Comparison of ENCODE assay signal across 1 cellular context in genomic region chr2:37526323-37526722, GRCh38.
TF ChIP-seq lines count a peak whose summit lies in the region.

No MANE protein-coding gene starts in this region.

TF ChIP-seq in GM12878, 131 proteins besides CTCF, POLR2A, EP300 and RAD21 (continued from another document):
- TF ChIP-seq MTA3 (IDR thresholded peaks at IDR 0.05; ENCODE audit: borderline replicate concordance, low read length) (no peak), E4F1 (IDR thresholded peaks at IDR 0.05; ENCODE audit: borderline replicate concordance, partially characterized antibody) (no peak), SPI1 (IDR thresholded peaks at IDR 0.05; ENCODE audit: borderline replicate concordance, insufficient read depth, low read depth, low read length) (no peak), SMARCA5 (IDR thresholded peaks at IDR 0.05) (no peak), LARP7 (IDR thresholded peaks at IDR 0.05) (no peak), NRF1 (conservative IDR thresholded peaks at IDR 0.05; ENCODE audit: low read depth, low read length) (no peak), FOXM1 (IDR thresholded peaks at IDR 0.05; ENCODE audit: low read depth, low read length) (no peak), CHD1 (IDR thresholded peaks at IDR 0.05; ENCODE audit: low read depth, low read length) (no peak), MYC (IDR thresholded peaks at IDR 0.05; ENCODE audit: insufficient read depth, insufficient read length, insufficient replicate concordance, low read length, severe bottlenecking) (no peak), TARDBP (IDR thresholded peaks at IDR 0.05; ENCODE audit: borderline replicate concordance) (no peak), CBX3 (IDR thresholded peaks at IDR 0.05; ENCODE audit: borderline replicate concordance, low read depth) (no peak), PAX8 (IDR thresholded peaks at IDR 0.05) (no peak), ZBTB11 (CRISPR knock-in tag; IDR thresholded peaks at IDR 0.05) (no peak), BHLHE40 (IDR thresholded peaks at IDR 0.05; ENCODE audit: borderline replicate concordance in 1 of 2, low read depth in 2 of 2, low read length in 1 of 2) (peak in 1 of 2 experiments; percentile 77; a peak in 2 of 4 replicates), ZZZ3 (IDR thresholded peaks at IDR 0.05; ENCODE audit: control insufficient read depth, insufficient read length, low read depth) (no peak)
